10 cellular contexts compared by ENCODE assay signal in the genomic region with DNA sequence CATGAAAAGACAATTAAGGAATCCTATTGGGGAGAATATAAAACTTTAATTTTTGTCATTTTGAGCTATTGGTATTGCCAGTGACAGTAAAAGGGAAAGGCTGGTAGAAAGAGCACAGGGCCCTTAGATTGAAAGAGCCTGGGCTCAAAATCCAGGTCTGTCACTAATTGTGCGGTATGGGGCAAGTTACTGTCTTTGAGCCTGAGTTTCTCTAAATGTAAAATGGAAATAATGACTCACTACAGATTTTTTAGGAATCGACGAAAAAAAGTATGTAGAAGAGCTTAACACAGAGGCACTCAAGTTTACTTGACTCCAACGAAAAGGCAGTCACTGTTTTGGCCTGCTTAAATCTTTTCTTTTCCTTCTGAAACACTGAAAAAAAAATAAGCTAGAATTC. TPM values are rescaled to one million over a fixed set of nuclear protein-coding genes. Genes with fewer than 3 reads are reported as not detected.
DNase-seq lines count a peak whose midpoint lies in the region; ATAC-seq, FAIRE-seq and TF ChIP-seq lines count a peak whose summit lies in the region.
"Had no signal": no experiment of that assay in that cellular context is flagged by ENCODE, and none has a peak within 500 bp of the region (broad histone marks: within the 10 kb centered on the region; RNA-seq: fewer than 3 reads in every experiment).

No MANE protein-coding gene starts in this region.

- in situ Hi-C loops in HepG2 (cut with HindIII; ENCODE audit: extremely low pct_ligation_motif_present, low pct_unique_long_range_greater_than_20kb), result no loop called here

- H3K27me3 Mint-ChIP-seq in activated T-cell treated with anti-CD3 and anti-CD28 coated beads, Interleukin-2, amount 50 U/mL, for 24 hours, result no peaks in the 10 kb centered on the region
- no peaks in the 10 kb centered on the region for H3K27me3 Mint-ChIP-seq in activated naive CD8-positive, alpha-beta T cell treated with anti-CD3 and anti-CD28 coated beads for 36 hours

- H3K4me3 Mint-ChIP-seq in activated T-cell treated with anti-CD3 and anti-CD28 coated beads, Interleukin-2, amount 50 U/mL, for 24 hours, result peak overlapping the region; percentile 89
- peak overlapping the region; percentile 22 for H3K4me3 Mint-ChIP-seq in activated naive CD8-positive, alpha-beta T cell treated with anti-CD3 and anti-CD28 coated beads for 36 hours

- H3K4me1 Mint-ChIP-seq in activated T-cell treated with anti-CD3 and anti-CD28 coated beads, Interleukin-2, amount 50 U/mL, for 24 hours (ENCODE audit: low read depth), result peaks cover 93% of the 10 kb centered on the region
- peaks cover 84% of the 10 kb centered on the region for H3K4me1 Mint-ChIP-seq in activated naive CD8-positive, alpha-beta T cell treated with anti-CD3 and anti-CD28 coated beads for 36 hours

- POLR2A ChIA-PET in HepG2 (lab: Yijun Ruan, JAX), result interaction anchor here (1.6 to 4.4 kb wide), 4 partner anchors 18 to 36 kb away, joined by 4 to 21 read pairs (median 6); partner anchors contain the start of gene ANKRD12

- H3K4me1 ChIP-seq in HepG2 (ENCODE audit: insufficient read depth, low read length), result peaks cover 87% of the 10 kb centered on the region
- H3K4me1 ChIP-seq in thyroid gland, result peaks cover 71 to 87% of the 10 kb centered on the region in 2 donors

- H3K27ac Mint-ChIP-seq in activated T-cell treated with anti-CD3 and anti-CD28 coated beads, Interleukin-2, amount 50 U/mL, for 24 hours, result peak overlapping the region; percentile 94
- H3K27ac Mint-ChIP-seq in activated naive CD8-positive, alpha-beta T cell treated with anti-CD3 and anti-CD28 coated beads for 36 hours, result peak overlapping the region; percentile 73

- peak overlapping the region; percentile 30; the same call in 1 of the 2 replicates for H3K4me2 ChIP-seq in HepG2 (ENCODE audit: low read depth, low read length)

- no TSS peak for BruUV-seq in HepG2 (replicated peaks; lab: Mats Ljungman, UMichigan)

- TF ChIP-seq RAD21 in HepG2 (CRISPR knock-in tag; IDR thresholded peaks at IDR 0.05), result no peak

- DNase-seq in activated T-cell treated with anti-CD3 and anti-CD28 coated beads, Interleukin-2, amount 50 U/mL, for 24 hours, result no peak
- DNase-seq in activated T-cell treated with anti-CD3 and anti-CD28 coated beads for 4 hours (no peak), HepG2 (ENCODE audit: low spot score) (no peak), thyroid gland (no peak), GDM1 (lab: John Stamatoyannopoulos, UW) (no peak), DMS114 treated with DMSO at 0.1 percent for 48 hours (lab: John Stamatoyannopoulos, UW; ENCODE audit: unreplicated experiment) (no peak)
- no peak for DNase-seq in activated naive CD8-positive, alpha-beta T cell treated with anti-CD3 and anti-CD28 coated beads for 36 hours
- DNase-seq: activated CD4-positive, alpha-beta T cell treated with anti-CD3 and anti-CD28 coated beads for 4 hours had no signal

- H3K9me3 ChIP-seq in HepG2 (ENCODE audit: low read length) (no peaks in the 10 kb centered on the region), thyroid gland (no peaks in the 10 kb centered on the region)

- TF ChIP-seq CTCF in HepG2 (CRISPR knock-in tag; IDR thresholded peaks at IDR 0.05), result no peak
- TF ChIP-seq CTCF in thyroid gland (IDR thresholded peaks at IDR 0.05), result no peak

- peaks cover 100% of the 10 kb centered on the region for H3K79me2 ChIP-seq in HepG2 (ENCODE audit: insufficient read depth, low read length)

- intact Hi-C loops in HepG2 (cut with micrococcal nuclease; ENCODE audit: unreplicated experiment) (no loop called here), thyroid gland (cut with DNase I) (no loop called here)

- no peak for ATAC-seq in HepG2
- ATAC-seq in HG03108 (IDR thresholded peaks at IDR 0.05; ENCODE audit: unreplicated experiment), result no peak

- no peaks in the 10 kb centered on the region for H3K27me3 ChIP-seq in HepG2 (ENCODE audit: control insufficient read depth in 1 of 2, insufficient read depth in 2 of 2, low read length in 2 of 2)
- H3K27me3 ChIP-seq in thyroid gland, result no peaks in the 10 kb centered on the region

- H3K36me3 Mint-ChIP-seq in activated T-cell treated with anti-CD3 and anti-CD28 coated beads, Interleukin-2, amount 50 U/mL, for 24 hours (ENCODE audit: low read depth), result peaks cover 96% of the 10 kb centered on the region
- peaks cover 79% of the 10 kb centered on the region for H3K36me3 Mint-ChIP-seq in activated naive CD8-positive, alpha-beta T cell treated with anti-CD3 and anti-CD28 coated beads for 36 hours

- H3K9ac ChIP-seq in HepG2 (ENCODE audit: insufficient read depth, low read depth, low read length), result no peak overlapping the region

- H3K4me3 ChIP-seq in HepG2 (replicated peaks in 1 of 3; ENCODE audit: insufficient read depth in 1 of 3, low read depth in 2 of 3, low read length in 3 of 3), result no peak overlapping the region
- no peak overlapping the region for H3K4me3 ChIP-seq in thyroid gland (replicated peaks in 1 of 3)

- WGBS in HepG2 (ENCODE audit: low lambda C conversion rate), result 82% methylated on average over 4 of the region's 4 CpGs
- 56 to 71% methylated on average over 4 of the region's 4 CpGs for WGBS in thyroid gland, 2 donors

- H3K27ac ChIP-seq in HepG2 (ENCODE audit: extremely low read length, insufficient read depth, low read length), result peak overlapping the region; percentile 1
- peak overlapping the region; percentile 4 to 24 (median 24) for H3K27ac ChIP-seq in thyroid gland

- H3K36me3 ChIP-seq in HepG2 (replicated peaks in 1 of 2; ENCODE audit: control insufficient read depth in 1 of 2, insufficient read depth in 2 of 2, low read length in 2 of 2), result peaks cover 0 to 12% of the 10 kb centered on the region in 2 experiments; a peak in 3 of 5 replicates
- no peaks in the 10 kb centered on the region for H3K36me3 ChIP-seq in thyroid gland

- FAIRE-seq in HepG2 (lab: Jason Lieb, UNC), result no peak
- FAIRE-seq: endometrium had no signal

- H2AFZ ChIP-seq in HepG2 (ENCODE audit: low read length), result no peak overlapping the region

- CTCF ChIA-PET in HepG2 (lab: Yijun Ruan, JAX; ENCODE audit: low intra/inter-chr PET ratio, low total read pairs), result no interaction called here

- TF ChIP-seq EP300 in HepG2 (IDR thresholded peaks at IDR 0.05; ENCODE audit: low read depth in 2 of 2, low read length in 2 of 2), result no peak
- no peak for TF ChIP-seq EP300 in HepG2 (CRISPR knock-in tag; IDR thresholded peaks at IDR 0.05; ENCODE audit: borderline replicate concordance)

- peaks cover 2% of the 10 kb centered on the region for H3K9me3 Mint-ChIP-seq in activated T-cell treated with anti-CD3 and anti-CD28 coated beads, Interleukin-2, amount 50 U/mL, for 24 hours
- peaks cover 2% of the 10 kb centered on the region for H3K9me3 Mint-ChIP-seq in activated naive CD8-positive, alpha-beta T cell treated with anti-CD3 and anti-CD28 coated beads for 36 hours

- TF ChIP-seq POLR2A in HepG2 (IDR thresholded peaks at IDR 0.05; ENCODE audit: insufficient read depth in 1 of 2, low read depth in 2 of 2, low read length in 2 of 2), result no peak
- TF ChIP-seq POLR2A in thyroid gland (IDR thresholded peaks at IDR 0.05), result no peak

- peaks cover 84% of the 10 kb centered on the region for H4K20me1 ChIP-seq in HepG2 (ENCODE audit: insufficient read depth, low read length)

RNA-seq across cellular contexts. Expression of gene NDUFV2, which starts 7.0 kb away (rescaled TPM):
- 100 to 1,000 TPM; 302 to 307 TPM for total RNA-seq in activated naive CD8-positive, alpha-beta T cell treated with anti-CD3 and anti-CD28 coated beads for 36 hours
- total RNA-seq in HepG2 (2016; rRNA removed; fragmentation: Illumina TruSeq; extraction: Trizol) (299 and 369 TPM in 2 replicates), thyroid gland (100 to 1,000 TPM; 103 to 114 (median 108) TPM)
- total RNA-seq in HepG2 (2016; cell fraction: cytosol; rRNA removed; fragmentation: Illumina TruSeq; extraction: Trizol; ENCODE audit: low read depth), result 264 and 285 TPM in 2 replicates
- total RNA-seq in HepG2 (2016; cell fraction: insoluble cytoplasmic fraction; rRNA removed; fragmentation: Illumina TruSeq; extraction: Trizol), result 309 and 377 TPM in 2 replicates
- total RNA-seq in HepG2 (2016; cell fraction: membrane; rRNA removed; fragmentation: Illumina TruSeq; extraction: Trizol), result 307 and 313 TPM in 2 replicates
- total RNA-seq in HepG2 (2016; cell fraction: nucleus; rRNA removed; fragmentation: Illumina TruSeq; extraction: Trizol), result 175 and 186 TPM in 2 replicates
- polyA plus RNA-seq in HepG2 (2011; rRNA removed), result 179 and 216 TPM in 2 replicates
- polyA plus RNA-seq in HepG2 (2011; cell fraction: cytosol; rRNA removed), result 94.3 and 126 TPM in 2 replicates
- 54.4 and 62.6 TPM in 2 replicates for polyA plus RNA-seq in HepG2 (2011; cell fraction: nucleus; rRNA removed)
- polyA plus RNA-seq in HepG2 (2012), result 148 and 182 TPM in 2 replicates
- 325 and 381 TPM in 2 replicates for polyA plus RNA-seq in HepG2 (2016; cell fraction: cytosol; fragmentation: Illumina TruSeq; extraction: Trizol; ENCODE audit: low read depth)
- 331 and 354 TPM in 2 replicates for polyA plus RNA-seq in HepG2 (2016; cell fraction: insoluble cytoplasmic fraction; fragmentation: Illumina TruSeq; extraction: Trizol; ENCODE audit: low read depth)
- 233 and 259 TPM in 2 replicates for polyA plus RNA-seq in HepG2 (2016; cell fraction: membrane; fragmentation: Illumina TruSeq; extraction: Trizol; ENCODE audit: low read depth)
- 182 and 183 TPM in 2 replicates for polyA plus RNA-seq in HepG2 (2016; cell fraction: nucleus; fragmentation: Illumina TruSeq; extraction: Trizol; ENCODE audit: insufficient read depth, low read depth)
- polyA minus RNA-seq in HepG2 (2011; rRNA and poly(A)+ RNA removed; ENCODE audit: low replicate concordance), result 35.8 and 38.7 TPM in 2 replicates
- 26.0 and 35.7 TPM in 2 replicates for polyA minus RNA-seq in HepG2 (2011; cell fraction: cytosol; rRNA and poly(A)+ RNA removed)
- 279 and 305 TPM in 2 replicates for polyA minus RNA-seq in HepG2 (2011; cell fraction: nucleus; rRNA and poly(A)+ RNA removed)

RNA-seq across cellular contexts. Expression of gene ANKRD12, which starts 27.1 kb away (rescaled TPM):
- total RNA-seq in activated naive CD8-positive, alpha-beta T cell treated with anti-CD3 and anti-CD28 coated beads for 36 hours, result 10 to 100 TPM; 33.1 to 33.9 TPM
- total RNA-seq in HepG2 (2016; rRNA removed; fragmentation: Illumina TruSeq; extraction: Trizol), result 16.8 and 23.2 TPM in 2 replicates
- 185 and 208 TPM in 2 replicates for total RNA-seq in HepG2 (2016; cell fraction: cytosol; rRNA removed; fragmentation: Illumina TruSeq; extraction: Trizol; ENCODE audit: low read depth)
- total RNA-seq in HepG2 (2016; cell fraction: insoluble cytoplasmic fraction; rRNA removed; fragmentation: Illumina TruSeq; extraction: Trizol), result 13.8 and 24.0 TPM in 2 replicates
- total RNA-seq in HepG2 (2016; cell fraction: membrane; rRNA removed; fragmentation: Illumina TruSeq; extraction: Trizol), result 82.6 and 97.9 TPM in 2 replicates
- 25.9 and 32.4 TPM in 2 replicates for total RNA-seq in HepG2 (2016; cell fraction: nucleus; rRNA removed; fragmentation: Illumina TruSeq; extraction: Trizol)
- 5.0 and 6.0 TPM in 2 replicates for polyA plus RNA-seq in HepG2 (2011; rRNA removed)
- 1.1 and 3.2 TPM in 2 replicates for polyA plus RNA-seq in HepG2 (2011; cell fraction: cytosol; rRNA removed)
- 11.1 and 12.2 TPM in 2 replicates for polyA plus RNA-seq in HepG2 (2011; cell fraction: nucleus; rRNA removed)
- 12.0 and 13.7 TPM in 2 replicates for polyA plus RNA-seq in HepG2 (2012)
- polyA plus RNA-seq in HepG2 (2016; cell fraction: cytosol; fragmentation: Illumina TruSeq; extraction: Trizol; ENCODE audit: low read depth), result 0.16 and 0.49 TPM in 2 replicates
- 6.2 and 6.3 TPM in 2 replicates for polyA plus RNA-seq in HepG2 (2016; cell fraction: insoluble cytoplasmic fraction; fragmentation: Illumina TruSeq; extraction: Trizol; ENCODE audit: low read depth)
- 0.37 and 0.38 TPM in 2 replicates for polyA plus RNA-seq in HepG2 (2016; cell fraction: membrane; fragmentation: Illumina TruSeq; extraction: Trizol; ENCODE audit: low read depth)
- 22.3 and 24.5 TPM in 2 replicates for polyA plus RNA-seq in HepG2 (2016; cell fraction: nucleus; fragmentation: Illumina TruSeq; extraction: Trizol; ENCODE audit: insufficient read depth, low read depth)
- 17.9 and 18.3 TPM in 2 replicates for polyA minus RNA-seq in HepG2 (2011; rRNA and poly(A)+ RNA removed; ENCODE audit: low replicate concordance)
- 40.9 and 44.7 TPM in 2 replicates for polyA minus RNA-seq in HepG2 (2011; cell fraction: cytosol; rRNA and poly(A)+ RNA removed)
- polyA minus RNA-seq in HepG2 (2011; cell fraction: nucleus; rRNA and poly(A)+ RNA removed), result 80.1 and 85.7 TPM in 2 replicates
- total RNA-seq in thyroid gland, result 100 to 1,000 TPM in 2 of 4 donors, 10 to 100 TPM in 2; 74.6 to 155 (median 109) TPM
